In the genomic region with DNA sequence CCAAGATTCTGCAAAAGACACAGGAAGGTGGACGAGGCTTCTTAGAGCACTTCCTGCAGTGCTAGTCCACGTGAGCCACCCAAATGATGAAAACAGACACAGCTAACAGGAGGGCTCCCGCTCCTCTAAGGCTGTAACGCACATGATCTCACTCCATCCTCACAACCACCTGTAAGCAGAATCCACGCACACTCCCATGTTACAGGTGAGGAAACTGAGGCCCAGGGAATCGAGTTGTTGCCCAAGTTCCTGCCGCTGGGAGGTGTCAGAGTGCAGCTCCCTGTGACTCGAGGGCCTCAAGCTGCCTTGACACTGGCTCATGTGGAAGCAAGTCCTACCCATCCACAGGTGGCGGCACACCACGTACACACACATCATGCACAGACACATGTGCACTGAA, we compare ENCODE assay signal across 9 cellular contexts. TPM values are rescaled to one million over a fixed set of nuclear protein-coding genes. Genes with fewer than 3 reads are reported as not detected.
DNase-seq lines count a peak whose midpoint lies in the region; ATAC-seq, FAIRE-seq and TF ChIP-seq lines count a peak whose summit lies in the region.
"Had no signal": no experiment of that assay in that cellular context is flagged by ENCODE, and none has a peak within 500 bp of the region (broad histone marks: within the 10 kb centered on the region; RNA-seq: fewer than 3 reads in every experiment).

No MANE protein-coding gene starts in this region.

- H4K20me1 ChIP-seq in GM23338 (replicated peaks; ENCODE audit: insufficient read depth) = no peaks in the 10 kb centered on the region; the same call in 1 of the 2 replicates

- H3K4me3 Mint-ChIP-seq in activated CD4-positive, alpha-beta T cell treated with anti-CD3 and anti-CD28 coated beads for 36 hours = no peak overlapping the region
- H3K4me3 Mint-ChIP-seq in GM23338 (no peak overlapping the region; the same call in 2 of the 3 replicates), neural crest cell (peak overlapping the region; percentile 72)
- H3K4me3 Mint-ChIP-seq in activated naive CD8-positive, alpha-beta T cell treated with anti-CD3 and anti-CD28 coated beads, Interleukin-2, amount 10 ng/mL, durations not matched to agents 7 days and 5 days = peak overlapping the region; percentile 63

- H3K27ac ChIP-seq in GM23338 (ENCODE audit: low read depth) (no peak overlapping the region), pancreas (no peak overlapping the region)

- POLR2A ChIA-PET in activated CD4-positive, alpha-beta T cell treated with anti-CD3 and anti-CD28 coated beads for 36 hours (lab: Charles Lee) = interaction anchor here (0.8 kb wide), 2 partner anchors 23 to 25 kb away, joined by 3 read pairs; no protein-coding TSS in a partner anchor
- POLR2A ChIA-PET in activated naive CD8-positive, alpha-beta T cell treated with anti-CD3 and anti-CD28 coated beads, Interleukin-2, amount 10 ng/mL, durations not matched to agents 7 days and 5 days (lab: Charles Lee) = interaction anchor here (1.4 to 6.1 kb wide), 5 partner anchors 14 to 42 kb away, joined by 5 to 42 read pairs (median 9); no protein-coding TSS in a partner anchor

- peak; percentile 60 for DNase-seq in activated CD4-positive, alpha-beta T cell treated with anti-CD3 and anti-CD28 coated beads for 36 hours
- no peak for DNase-seq in activated CD4-positive, alpha-beta T cell treated with anti-CD3 and anti-CD28 coated beads, Interleukin-2, amount 50 U/mL, for 4 hours
- DNase-seq in GM23338 (ENCODE audit: low spot score) (no peak), neural crest cell (ENCODE audit: low read depth, low spot score) (no peak), pancreas (no peak), D721Med (ENCODE audit: insufficient read length, low spot score) (no peak)
- no peak for DNase-seq in activated naive CD8-positive, alpha-beta T cell treated with anti-CD3 and anti-CD28 coated beads, Interleukin-2, amount 10 ng/mL, durations not matched to agents 7 days and 5 days

- peaks cover 3% of the 10 kb centered on the region for H3K36me3 Mint-ChIP-seq in activated CD4-positive, alpha-beta T cell treated with anti-CD3 and anti-CD28 coated beads for 36 hours (ENCODE audit: low read depth)
- H3K36me3 Mint-ChIP-seq in GM23338 (ENCODE audit: low read depth) (no peaks in the 10 kb centered on the region), neural crest cell (ENCODE audit: low read depth) (no peaks in the 10 kb centered on the region)
- H3K36me3 Mint-ChIP-seq in activated naive CD8-positive, alpha-beta T cell treated with anti-CD3 and anti-CD28 coated beads, Interleukin-2, amount 10 ng/mL, durations not matched to agents 7 days and 5 days = no peaks in the 10 kb centered on the region

- no peak for FAIRE-seq in pancreas (lab: Jason Lieb, UNC)
- FAIRE-seq in D721Med (lab: Jason Lieb, UNC) = no peak
- FAIRE-seq: A204.1 had no signal

- H3K4me3 ChIP-seq in GM23338 = no peak overlapping the region
- H3K4me3 ChIP-seq in pancreas = no peak overlapping the region

- intact Hi-C loops in activated CD4-positive, alpha-beta T cell treated with anti-CD3 and anti-CD28 coated beads for 36 hours (cut with DNase I, micrococcal nuclease) = no loop called here
- intact Hi-C loops in pancreas (cut with DNase I) = no loop called here

- H3K27me3 ChIP-seq in GM23338 (ENCODE audit: insufficient read depth) = 0 out of 2 replicates have a peak, but pooled peaks cover 3% of the 10 kb centered on the region
- no peaks in the 10 kb centered on the region for H3K27me3 ChIP-seq in pancreas

- no peaks in the 10 kb centered on the region for H3K9me3 Mint-ChIP-seq in activated CD4-positive, alpha-beta T cell treated with anti-CD3 and anti-CD28 coated beads for 36 hours (ENCODE audit: low read depth)
- H3K9me3 Mint-ChIP-seq in GM23338 (no peaks in the 10 kb centered on the region), neural crest cell (no peaks in the 10 kb centered on the region)
- H3K9me3 Mint-ChIP-seq in activated naive CD8-positive, alpha-beta T cell treated with anti-CD3 and anti-CD28 coated beads, Interleukin-2, amount 10 ng/mL, durations not matched to agents 7 days and 5 days = no peaks in the 10 kb centered on the region

- peak overlapping the region; percentile 89 for H3K27ac Mint-ChIP-seq in activated CD4-positive, alpha-beta T cell treated with anti-CD3 and anti-CD28 coated beads for 36 hours
- H3K27ac Mint-ChIP-seq in GM23338 (no peak overlapping the region), neural crest cell (ENCODE audit: unreplicated experiment) (no peak overlapping the region)
- H3K27ac Mint-ChIP-seq in activated naive CD8-positive, alpha-beta T cell treated with anti-CD3 and anti-CD28 coated beads, Interleukin-2, amount 10 ng/mL, durations not matched to agents 7 days and 5 days = peak overlapping the region; percentile 78

- no peaks in the 10 kb centered on the region for H3K36me3 ChIP-seq in GM23338 (ENCODE audit: insufficient read depth)
- H3K36me3 ChIP-seq in pancreas = no peaks in the 10 kb centered on the region

- no peak overlapping the region for H2AFZ ChIP-seq in GM23338

- CTCF ChIA-PET in activated CD4-positive, alpha-beta T cell treated with anti-CD3 and anti-CD28 coated beads for 36 hours (lab: Charles Lee) = interaction anchor here (0.9 to 2.5 kb wide), 7 partner anchors 10 to 40 kb away, joined by 3 to 11 read pairs (median 7); no protein-coding TSS in a partner anchor

- WGBS in pancreas, 2 donors = 77 to 78% methylated on average over 10 of the region's 10 CpGs

- peak; percentile 15 to 49; a peak in 2 of 4 replicates for TF ChIP-seq CTCF in GM23338 (conservative IDR thresholded peaks at IDR 0.05; ENCODE audit: low read depth in 2 of 2)
- TF ChIP-seq CTCF in neural crest cell (conservative IDR thresholded peaks at IDR 0.05) = no peak
- no peak for TF ChIP-seq CTCF in pancreas (IDR thresholded peaks at IDR 0.05)
- TF ChIP-seq CTCF in D721Med (IDR thresholded peaks at IDR 0.05; ENCODE audit: insufficient read depth, missing control alignments) = no peak

- H3K4me1 ChIP-seq in GM23338 (ENCODE audit: insufficient read depth) (peaks cover 41% of the 10 kb centered on the region), pancreas (peaks cover 6 to 12% (median 8%) of the 10 kb centered on the region in 3 donors)

- H3K79me2 ChIP-seq in GM23338 (replicated peaks; ENCODE audit: insufficient read depth) = 0 out of 2 replicates have a peak, but pooled peaks cover 3% of the 10 kb centered on the region

- H3K4me1 Mint-ChIP-seq in activated CD4-positive, alpha-beta T cell treated with anti-CD3 and anti-CD28 coated beads for 36 hours = peaks cover 70% of the 10 kb centered on the region
- H3K4me1 Mint-ChIP-seq in GM23338 = peaks cover 58% of the 10 kb centered on the region
- H3K4me1 Mint-ChIP-seq in activated naive CD8-positive, alpha-beta T cell treated with anti-CD3 and anti-CD28 coated beads, Interleukin-2, amount 10 ng/mL, durations not matched to agents 7 days and 5 days = peaks cover 55% of the 10 kb centered on the region
- H3K4me1 Mint-ChIP-seq in neural crest cell = peaks cover 4% of the 10 kb centered on the region

- no peaks in the 10 kb centered on the region for H3K9me3 ChIP-seq in pancreas

- no peak overlapping the region for H3K4me2 ChIP-seq in GM23338

- 0 out of 2 replicates have a peak, but pooled peaks cover 8% of the 10 kb centered on the region for H3F3A ChIP-seq in GM23338 (replicated peaks; ENCODE audit: low read depth)

- no peaks in the 10 kb centered on the region for H3K27me3 Mint-ChIP-seq in activated CD4-positive, alpha-beta T cell treated with anti-CD3 and anti-CD28 coated beads for 36 hours
- H3K27me3 Mint-ChIP-seq in GM23338 (ENCODE audit: insufficient read depth, low read depth, poor library complexity) (peaks cover 11% of the 10 kb centered on the region), neural crest cell (ENCODE audit: low read depth) (peaks cover 7% of the 10 kb centered on the region)
- H3K27me3 Mint-ChIP-seq in activated naive CD8-positive, alpha-beta T cell treated with anti-CD3 and anti-CD28 coated beads, Interleukin-2, amount 10 ng/mL, durations not matched to agents 7 days and 5 days = no peaks in the 10 kb centered on the region

- ATAC-seq in activated CD4-positive, alpha-beta T cell treated with anti-CD3 and anti-CD28 coated beads for 36 hours = peak; percentile 31
- ATAC-seq in GM23338 (no peak), pancreas (no peak)
- ATAC-seq in activated naive CD8-positive, alpha-beta T cell treated with anti-CD3 and anti-CD28 coated beads, Interleukin-2, amount 10 ng/mL, durations not matched to agents 7 days and 5 days (ENCODE audit: low read depth) = peak; percentile 28
- ATAC-seq in activated CD4-positive, CD25-positive, alpha-beta regulatory T cell treated with anti-CD3 and anti-CD28 coated beads, Interleukin-2, amount 50 U/mL, for 24 hours = no peak

- no peaks in the 10 kb centered on the region for H3K9me2 ChIP-seq in GM23338 (ENCODE audit: insufficient read depth)

TF ChIP-seq in GM23338, 12 proteins besides CTCF, POLR2A, EP300 and RAD21 (continues in another document):
- TF ChIP-seq JUNB (IDR thresholded peaks at IDR 0.05; ENCODE audit: unreplicated experiment) = no peak
- TF ChIP-seq NANOG (IDR thresholded peaks at IDR 0.05; ENCODE audit: borderline replicate concordance) = no peak
- TF ChIP-seq EZH2phosphoT487 (IDR thresholded peaks at IDR 0.05; ENCODE audit: unreplicated experiment) = no peak
- no peak for TF ChIP-seq ETS1 (IDR thresholded peaks at IDR 0.05)
- TF ChIP-seq STAT1 (IDR thresholded peaks at IDR 0.05; ENCODE audit: unreplicated experiment) = no peak
- TF ChIP-seq ZNF114 (CRISPR knock-in tag; IDR thresholded peaks at IDR 0.05) = no peak

RNA-seq across cellular contexts. Expression of gene DNMT3A, which starts 4.4 kb away (rescaled TPM):
- total RNA-seq in activated CD4-positive, alpha-beta T cell treated with anti-CD3 and anti-CD28 coated beads for 36 hours = 10 to 100 TPM; 62.3 to 76.2 TPM
- total RNA-seq in GM23338 (2014; rRNA removed; shearing (Covaris generic)) = 67.2 and 80.4 TPM in 2 replicates
- polyA plus RNA-seq in GM23338 (2016; fragmentation: Nextera tagmentation; extraction: Ambion mirVana) (42.9 and 47.2 TPM in 2 replicates), pancreas (10 to 100 TPM; 10.3 to 19.1 TPM)
- total RNA-seq in activated naive CD8-positive, alpha-beta T cell treated with anti-CD3 and anti-CD28 coated beads, Interleukin-2, amount 10 ng/mL, durations not matched to agents 7 days and 5 days = 10 to 100 TPM; 76.7 to 84.7 TPM
- total RNA-seq in neural crest cell (113 and 114 TPM in 2 replicates), pancreas (10 to 100 TPM; 13.7 to 30.9 (median 17.5) TPM)

Comparison
In these comparisons a context has a peak if more than half of its experiments do, and no peak if none do; other contexts are left out.
1. ATAC-seq: peak in activated CD4-positive, alpha-beta T cell treated with anti-CD3 and anti-CD28 coated beads for 36 hours (single experiment) and activated naive CD8-positive, alpha-beta T cell treated with anti-CD3 and anti-CD28 coated beads, Interleukin-2, amount 10 ng/mL, durations not matched to agents 7 days and 5 days (single experiment); none in GM23338 (single experiment), activated CD4-positive, CD25-positive, alpha-beta regulatory T cell treated with anti-CD3 and anti-CD28 coated beads, Interleukin-2, amount 50 U/mL, for 24 hours (0 of 2) and pancreas (0 of 4).
2. H3K27ac Mint-ChIP-seq: peak in activated CD4-positive, alpha-beta T cell treated with anti-CD3 and anti-CD28 coated beads for 36 hours (single experiment) and activated naive CD8-positive, alpha-beta T cell treated with anti-CD3 and anti-CD28 coated beads, Interleukin-2, amount 10 ng/mL, durations not matched to agents 7 days and 5 days (single experiment); none in GM23338 (single experiment) and neural crest cell (single experiment).
3. H3K4me3 Mint-ChIP-seq: peak in activated naive CD8-positive, alpha-beta T cell treated with anti-CD3 and anti-CD28 coated beads, Interleukin-2, amount 10 ng/mL, durations not matched to agents 7 days and 5 days (single experiment) and neural crest cell (single experiment); none in activated CD4-positive, alpha-beta T cell treated with anti-CD3 and anti-CD28 coated beads for 36 hours (single experiment) and GM23338 (single experiment).
4. CTCF ChIP-seq: peak in GM23338 (2 of 2); none in neural crest cell (single experiment), pancreas (0 of 4) and D721Med (single experiment).